ENCODE assay signal across 27 cellular contexts in genomic region chr3:148493631-148494030, GRCh38.
"Had no signal": no experiment of that assay in that cellular context is flagged by ENCODE, and none has a peak within 500 bp of the region (broad histone marks: within the 10 kb centered on the region; RNA-seq: fewer than 3 reads in every experiment).

No MANE protein-coding gene starts in this region.

- H3K36me3 Mint-ChIP-seq: naive thymus-derived CD4-positive, alpha-beta T cell; natural killer cell; neural progenitor cell; stimulated activated effector memory CD8-positive, alpha-beta T cell treated with anti-CD3 and anti-CD28 coated beads, Interleukin-12 subunit alpha, Interleukin-12 subunit beta, amount 100 ng/mL, for 72 hours; stimulated activated naive B cell treated with anti-CD40 and anti-IgM and Interleukin-4, amounts not matched to agents 10 μg/mL and 1 μg/mL and 100 μg/mL, for 72 hours had no signal

- H2AFZ ChIP-seq: neural progenitor cell, parathyroid adenoma had no signal

- H3K9me3 ChIP-seq: ovary, psoas muscle, stomach, thoracic aorta, thyroid gland, tibial nerve, upper lobe of left lung, uterus had no signal

- H3K27ac Mint-ChIP-seq: naive thymus-derived CD4-positive, alpha-beta T cell; natural killer cell; nephron; neural progenitor cell; progenitor cell of endocrine pancreas; stimulated activated effector memory CD8-positive, alpha-beta T cell treated with anti-CD3 and anti-CD28 coated beads, Interleukin-12 subunit alpha, Interleukin-12 subunit beta, amount 100 ng/mL, for 72 hours; stimulated activated naive B cell treated with anti-CD40 and anti-IgM and Interleukin-4, amounts not matched to agents 10 μg/mL and 1 μg/mL and 100 μg/mL, for 72 hours; stimulated activated naive CD8-positive, alpha-beta T cell treated with anti-CD3 and anti-CD28 coated beads, Interleukin-15, Interleukin-2, amounts not matched to agents 100 ng/mL and 50 ng/mL, for 24 hours had no signal

- H3K4me2 ChIP-seq: neural progenitor cell had no signal

- H3K27me3 Mint-ChIP-seq: naive thymus-derived CD4-positive, alpha-beta T cell; progenitor cell of endocrine pancreas; stimulated activated naive B cell treated with anti-CD40 and anti-IgM and Interleukin-4, amounts not matched to agents 10 μg/mL and 1 μg/mL and 100 μg/mL, for 72 hours; stimulated activated naive CD8-positive, alpha-beta T cell treated with anti-CD3 and anti-CD28 coated beads, Interleukin-15, Interleukin-2, amounts not matched to agents 100 ng/mL and 50 ng/mL, for 24 hours had no signal

- H3K36me3 ChIP-seq: neural progenitor cell, ovary, stomach, thoracic aorta, thyroid gland, tibial nerve, upper lobe of left lung, uterus had no signal

- ATAC-seq: naive thymus-derived CD4-positive, alpha-beta T cell; natural killer cell; psoas muscle; right cardiac atrium; sciatic nerve; stimulated activated effector memory CD8-positive, alpha-beta T cell treated with anti-CD3 and anti-CD28 coated beads, Interleukin-12 subunit alpha, Interleukin-12 subunit beta, amount 100 ng/mL, for 72 hours; stimulated activated naive B cell treated with anti-CD40 and anti-IgM and Interleukin-4, amounts not matched to agents 10 μg/mL and 1 μg/mL and 100 μg/mL, for 72 hours had no signal

- H3K79me2 ChIP-seq: parathyroid adenoma had no signal

- H3K4me1 Mint-ChIP-seq: naive thymus-derived CD4-positive, alpha-beta T cell; natural killer cell; nephron; neural progenitor cell; stimulated activated effector memory CD8-positive, alpha-beta T cell treated with anti-CD3 and anti-CD28 coated beads, Interleukin-12 subunit alpha, Interleukin-12 subunit beta, amount 100 ng/mL, for 72 hours; stimulated activated naive B cell treated with anti-CD40 and anti-IgM and Interleukin-4, amounts not matched to agents 10 μg/mL and 1 μg/mL and 100 μg/mL, for 72 hours had no signal

- H3K4me1 ChIP-seq: neural progenitor cell, parathyroid adenoma, psoas muscle, stomach, thyroid gland, tibial nerve, upper lobe of left lung, uterus had no signal

- H3K4me3 ChIP-seq: neural progenitor cell, ovary, psoas muscle, skin epidermis, stomach, thoracic aorta, thyroid gland, tibial nerve, upper lobe of left lung, uterus had no signal

- H3K9me3 Mint-ChIP-seq: nephron; neural progenitor cell; stimulated activated naive B cell treated with anti-CD40 and anti-IgM and Interleukin-4, amounts not matched to agents 10 μg/mL and 1 μg/mL and 100 μg/mL, for 72 hours; stimulated activated naive CD8-positive, alpha-beta T cell treated with anti-CD3 and anti-CD28 coated beads, Interleukin-15, Interleukin-2, amounts not matched to agents 100 ng/mL and 50 ng/mL, for 24 hours had no signal

- H3K9ac ChIP-seq: neural progenitor cell, parathyroid adenoma had no signal

- H3K27me3 ChIP-seq: neural progenitor cell, ovary, stomach, thyroid gland, tibial nerve, upper lobe of left lung, uterus had no signal

- H3K4me3 Mint-ChIP-seq: naive thymus-derived CD4-positive, alpha-beta T cell; natural killer cell; nephron; neural progenitor cell; stimulated activated effector memory CD8-positive, alpha-beta T cell treated with anti-CD3 and anti-CD28 coated beads, Interleukin-12 subunit alpha, Interleukin-12 subunit beta, amount 100 ng/mL, for 72 hours; stimulated activated naive B cell treated with anti-CD40 and anti-IgM and Interleukin-4, amounts not matched to agents 10 μg/mL and 1 μg/mL and 100 μg/mL, for 72 hours; stimulated activated naive CD8-positive, alpha-beta T cell treated with anti-CD3 and anti-CD28 coated beads, Interleukin-15, Interleukin-2, amounts not matched to agents 100 ng/mL and 50 ng/mL, for 24 hours had no signal

- H3K27ac ChIP-seq: neural progenitor cell, ovary, parathyroid adenoma, psoas muscle, skin epidermis, stomach, thoracic aorta, thyroid gland, tibial nerve, upper lobe of left lung, uterus had no signal

- DNase-seq: naive thymus-derived CD4-positive, alpha-beta T cell; natural killer cell; occipital lobe; ovary; psoas muscle; right cardiac atrium; stimulated activated CD4-positive, alpha-beta T cell treated with anti-CD3 and anti-CD28 coated beads, Interleukin-15, amount 100 ng/mL, for 24 hours; stimulated activated CD4-positive, alpha-beta T cell treated with anti-CD3 and anti-CD28 coated beads, Interleukin-2, amount 100 ng/mL, for 24 hours; stimulated activated CD4-positive, alpha-beta T cell treated with anti-CD3 and anti-CD28 coated beads, Interleukin-2, amount 100 ng/mL, for 48 hours; stimulated activated CD4-positive, alpha-beta T cell treated with anti-CD3 and anti-CD28 coated beads, Interleukin-4, amount 100 ng/mL, for 24 hours; stimulated activated naive B cell treated with anti-CD40 and anti-IgM and Interleukin-4, amounts not matched to agents 10 μg/mL and 1 μg/mL and 100 μg/mL, for 72 hours; stimulated activated naive CD4-positive, alpha-beta T cell treated with Interleukin-2 at 50 U/mL for 16 hours; stomach; thyroid gland; trophoblast cell; upper lobe of left lung; uterus had no signal
